20 cellular contexts compared by ENCODE assay signal in genomic region chr20:31903630-31904386, GRCh38. TPM values are rescaled to one million over a fixed set of nuclear protein-coding genes. Genes with fewer than 3 reads are reported as not detected.
"Had no signal": no experiment of that assay in that cellular context is flagged by ENCODE, and none has a peak within 500 bp of the region (broad histone marks: within the 10 kb centered on the region; RNA-seq: fewer than 3 reads in every experiment).

No MANE protein-coding gene starts in this region.

- H3K9me3 Mint-ChIP-seq: naive B cell; nephron; stimulated activated naive CD8-positive, alpha-beta T cell treated with anti-CD3 and anti-CD28 coated beads, Interleukin-15, Interleukin-2, amounts not matched to agents 100 ng/mL and 50 ng/mL, for 24 hours had no signal

- DNase-seq: effector CD4-positive, alpha-beta T cell; heart left ventricle; hypothalamus; kidney glomerular epithelial cell; mesendoderm; naive B cell; occipital lobe; pancreas; right cardiac atrium; small intestine; stimulated activated CD4-positive, alpha-beta T cell treated with anti-CD3 and anti-CD28 coated beads, Interleukin-12 subunit alpha, Interleukin-12 subunit beta, amount 100 ng/mL, for 4 hours; tibial artery had no signal

- H3K4me3 Mint-ChIP-seq: naive B cell; nephron; stimulated activated naive CD8-positive, alpha-beta T cell treated with anti-CD3 and anti-CD28 coated beads, Interleukin-15, Interleukin-2, amounts not matched to agents 100 ng/mL and 50 ng/mL, for 24 hours had no signal

- H3K4me3 ChIP-seq: heart left ventricle, pancreas, tibial artery, upper lobe of right lung, vagina had no signal

- H3K27ac Mint-ChIP-seq: naive B cell; nephron; progenitor cell of endocrine pancreas; stimulated activated naive CD8-positive, alpha-beta T cell treated with anti-CD3 and anti-CD28 coated beads, Interleukin-15, Interleukin-2, amounts not matched to agents 100 ng/mL and 50 ng/mL, for 24 hours had no signal

- H3K27ac ChIP-seq: heart left ventricle, pancreas, tibial artery, upper lobe of right lung, vagina had no signal

- H3K4me1 Mint-ChIP-seq: naive B cell, nephron had no signal

- H3K36me3 ChIP-seq: heart left ventricle, pancreas, tibial artery, upper lobe of right lung, vagina had no signal

- H3K27me3 ChIP-seq: heart left ventricle, pancreas, tibial artery, upper lobe of right lung, vagina had no signal

- H3K4me1 ChIP-seq: heart left ventricle, pancreas, tibial artery, upper lobe of right lung, vagina had no signal

- H3K27me3 Mint-ChIP-seq: naive B cell; progenitor cell of endocrine pancreas; stimulated activated naive CD8-positive, alpha-beta T cell treated with anti-CD3 and anti-CD28 coated beads, Interleukin-15, Interleukin-2, amounts not matched to agents 100 ng/mL and 50 ng/mL, for 24 hours had no signal

- H3K9me3 ChIP-seq: heart left ventricle, pancreas, tibial artery, upper lobe of right lung, vagina had no signal

- H3K36me3 Mint-ChIP-seq: naive B cell had no signal

- ATAC-seq: esophagus mucosa, heart left ventricle, pancreas, right cardiac atrium, upper lobe of right lung had no signal

RNA-seq across cellular contexts. Expression of gene TTLL9, which starts 33.4 kb away (rescaled TPM):
- total RNA-seq: dermis microvascular lymphatic vessel endothelial cell, fibroblast of lung, heart left ventricle, vagina had no signal
- polyA plus RNA-seq: heart left ventricle had no signal

RNA-seq across cellular contexts. Expression of gene DUSP15, which starts 33.5 kb away (rescaled TPM):
- total RNA-seq: fibroblast of lung had no signal

RNA-seq across cellular contexts. Expression of gene FOXS1, which starts 58.4 kb away (rescaled TPM):
- total RNA-seq: progenitor cell of endocrine pancreas, vagina had no signal
- polyA plus RNA-seq: fibroblast of lung had no signal
